In the genomic region with DNA sequence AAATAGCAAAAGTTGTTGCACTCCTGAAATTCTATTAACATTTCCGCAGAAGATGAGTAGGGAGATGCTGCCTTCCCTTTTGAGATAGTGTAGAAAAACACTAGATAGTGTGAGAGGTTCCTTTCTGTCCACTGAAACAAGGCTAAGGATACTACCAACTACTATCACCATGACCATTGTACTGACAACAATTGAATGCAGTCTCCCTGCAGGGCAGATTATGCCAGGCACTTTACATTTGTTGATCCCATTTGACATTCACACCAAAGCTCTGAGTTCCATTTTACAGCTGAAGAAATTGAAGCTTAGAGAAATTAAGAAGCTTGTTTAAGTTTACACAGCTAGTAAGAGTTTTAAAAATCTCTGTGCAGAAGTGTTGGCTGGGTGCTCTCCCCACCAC, we compare ENCODE assay signal across 11 cellular contexts. TPM values are rescaled to one million over a fixed set of nuclear protein-coding genes. Genes with fewer than 3 reads are reported as not detected.
A peak's percentile ranks its signal among the peaks of the same experiment; 100 is the strongest.
DNase-seq lines count a peak whose midpoint lies in the region; ATAC-seq and TF ChIP-seq lines count a peak whose summit lies in the region.
"Had no signal": no experiment of that assay in that cellular context is flagged by ENCODE, and none has a peak within 500 bp of the region (broad histone marks: within the 10 kb centered on the region; RNA-seq: fewer than 3 reads in every experiment).

No MANE protein-coding gene starts in this region.

- H3K27ac Mint-ChIP-seq in GM23338: no peak overlapping the region
- no peak overlapping the region for H3K27ac Mint-ChIP-seq in WTC11
- H3K27ac Mint-ChIP-seq in natural killer cell treated with Interleukin-12 subunit alpha and Interleukin-12 subunit beta and Interleukin-15 and Interleukin-18, amount 100 ng/mL, for 72 hours: peak overlapping the region; percentile 82 to 93

- POLR2A ChIA-PET in WTC11 (lab: Charles Lee): no interaction called here

- TF ChIP-seq CTCF in GM23338 (conservative IDR thresholded peaks at IDR 0.05; ENCODE audit: low read depth in 2 of 2) (no peak), WTC11 (IDR thresholded peaks at IDR 0.05) (no peak), upper lobe of left lung (IDR thresholded peaks at IDR 0.05) (no peak)

- peaks cover 4% of the 10 kb centered on the region; the same call in 1 of the 2 replicates for H3K9me2 ChIP-seq in GM23338 (ENCODE audit: insufficient read depth)

- no peaks in the 10 kb centered on the region for H3K4me1 ChIP-seq in GM23338 (ENCODE audit: insufficient read depth)
- no peaks in the 10 kb centered on the region for H3K4me1 ChIP-seq in iPS-20b (ENCODE audit: insufficient read depth, low read length)
- no peaks in the 10 kb centered on the region for H3K4me1 ChIP-seq in upper lobe of left lung
- H3K4me1 ChIP-seq: BLaER1 treated with 17β-estradiol and CSF1 and Interleukin-3, amounts not matched to agents 10 nM and 100 nM had no signal

- no peak overlapping the region for H3K4me2 ChIP-seq in GM23338
- H3K4me2 ChIP-seq: BLaER1 treated with 17β-estradiol and CSF1 and Interleukin-3, amounts not matched to agents 10 nM and 100 nM had no signal

- no peaks in the 10 kb centered on the region for H3F3A ChIP-seq in GM23338 (replicated peaks; ENCODE audit: low read depth)

- 100% methylated on average over 1 of the region's 1 CpG for whole genome bisulfite sequencing in upper lobe of left lung, 2 donors

- H3K36me3 Mint-ChIP-seq in GM23338 (ENCODE audit: low read depth) (peaks cover 18% of the 10 kb centered on the region), WTC11 (peaks cover 25% of the 10 kb centered on the region)
- H3K36me3 Mint-ChIP-seq in natural killer cell treated with Interleukin-12 subunit alpha and Interleukin-12 subunit beta and Interleukin-15 and Interleukin-18, amount 100 ng/mL, for 72 hours: peaks cover 44% of the 10 kb centered on the region

- CTCF ChIA-PET in WTC11 (lab: Charles Lee): interaction anchor here (0.6 kb wide), 1 partner anchor 129 kb away, joined by 4 read pairs; no protein-coding TSS in a partner anchor

- peak overlapping the region; percentile 28; the same call in 1 of the 2 replicates for H2AFZ ChIP-seq in GM23338

- no peak overlapping the region for H3K4me3 Mint-ChIP-seq in GM23338
- no peak overlapping the region for H3K4me3 Mint-ChIP-seq in WTC11
- peak overlapping the region; percentile 79 for H3K4me3 Mint-ChIP-seq in natural killer cell treated with Interleukin-12 subunit alpha and Interleukin-12 subunit beta and Interleukin-15 and Interleukin-18, amount 100 ng/mL, for 72 hours
- H3K4me3 Mint-ChIP-seq: CD4-positive, CD25-positive, alpha-beta regulatory T cell had no signal

- no peaks in the 10 kb centered on the region for H4K20me1 ChIP-seq in GM23338 (replicated peaks; ENCODE audit: insufficient read depth)
- H4K20me1 ChIP-seq: BLaER1 treated with 17β-estradiol and CSF1 and Interleukin-3, amounts not matched to agents 10 nM and 100 nM had no signal

- H3K9me3 ChIP-seq in iPS-20b (ENCODE audit: insufficient read depth, low read depth, low read length) (peaks cover 2% of the 10 kb centered on the region; the same call in 1 of the 2 replicates), upper lobe of left lung (no peaks in the 10 kb centered on the region)

- peaks cover 8% of the 10 kb centered on the region; the same call in 2 of the 3 replicates for H3K4me1 Mint-ChIP-seq in GM23338
- peaks cover 10% of the 10 kb centered on the region for H3K4me1 Mint-ChIP-seq in WTC11
- peaks cover 68 to 76% of the 10 kb centered on the region in 2 donors for H3K4me1 Mint-ChIP-seq in natural killer cell treated with Interleukin-12 subunit alpha and Interleukin-12 subunit beta and Interleukin-15 and Interleukin-18, amount 100 ng/mL, for 72 hours (ENCODE audit: low read depth in 2 of 2)

- H3K27ac ChIP-seq in GM23338 (ENCODE audit: low read depth): no peak overlapping the region
- no peak overlapping the region for H3K27ac ChIP-seq in iPS-20b (ENCODE audit: low read length)
- no peak overlapping the region for H3K27ac ChIP-seq in upper lobe of left lung
- H3K27ac ChIP-seq: BLaER1 treated with 17β-estradiol and CSF1 and Interleukin-3, amounts not matched to agents 10 nM and 100 nM had no signal

- H3K27me3 Mint-ChIP-seq in GM23338 (ENCODE audit: insufficient read depth, low read depth, poor library complexity) (peaks cover 5% of the 10 kb centered on the region), WTC11 (ENCODE audit: low read depth) (no peaks in the 10 kb centered on the region; the same call in 1 of the 2 replicates)
- H3K27me3 Mint-ChIP-seq in natural killer cell treated with Interleukin-12 subunit alpha and Interleukin-12 subunit beta and Interleukin-15 and Interleukin-18, amount 100 ng/mL, for 72 hours: no peaks in the 10 kb centered on the region

- no peaks in the 10 kb centered on the region for H3K79me2 ChIP-seq in GM23338 (replicated peaks; ENCODE audit: insufficient read depth)

- no peak for TF ChIP-seq EP300 in upper lobe of left lung (IDR thresholded peaks at IDR 0.05)

- H3K36me3 ChIP-seq in GM23338 (ENCODE audit: insufficient read depth) (no peaks in the 10 kb centered on the region), iPS-20b (ENCODE audit: insufficient read depth, low read depth, low read length) (no peaks in the 10 kb centered on the region), H7 (replicated peaks; ENCODE audit: control insufficient read depth, insufficient read depth, low read length) (no peaks in the 10 kb centered on the region), upper lobe of left lung (no peaks in the 10 kb centered on the region)
- H3K36me3 ChIP-seq: BLaER1 treated with 17β-estradiol and CSF1 and Interleukin-3, amounts not matched to agents 10 nM and 100 nM had no signal

- peak; percentile 59 for ATAC-seq in GM23338
- ATAC-seq in WTC11: peak; percentile 60
- ATAC-seq in natural killer cell treated with Interleukin-12 subunit alpha and Interleukin-12 subunit beta and Interleukin-15 and Interleukin-18, amount 100 ng/mL, for 72 hours: no peak
- no peak for ATAC-seq in upper lobe of left lung (ENCODE audit: low FRiP score in 2 of 2)

- no peaks in the 10 kb centered on the region for H3K27me3 ChIP-seq in GM23338 (ENCODE audit: insufficient read depth)
- no peaks in the 10 kb centered on the region for H3K27me3 ChIP-seq in iPS-20b (ENCODE audit: insufficient read depth, low read length)
- no peaks in the 10 kb centered on the region for H3K27me3 ChIP-seq in H7 (ENCODE audit: control insufficient read depth, insufficient read depth, low read length)
- no peaks in the 10 kb centered on the region for H3K27me3 ChIP-seq in upper lobe of left lung
- H3K27me3 ChIP-seq: BLaER1 treated with 17β-estradiol and CSF1 and Interleukin-3, amounts not matched to agents 10 nM and 100 nM had no signal

- peaks cover 35% of the 10 kb centered on the region for H3K9me3 Mint-ChIP-seq in GM23338
- peaks cover 54% of the 10 kb centered on the region for H3K9me3 Mint-ChIP-seq in WTC11
- H3K9me3 Mint-ChIP-seq in natural killer cell treated with Interleukin-12 subunit alpha and Interleukin-12 subunit beta and Interleukin-15 and Interleukin-18, amount 100 ng/mL, for 72 hours: peaks cover 26% of the 10 kb centered on the region

- TF ChIP-seq POLR2A in upper lobe of left lung (IDR thresholded peaks at IDR 0.05): no peak

- H3K4me3 ChIP-seq in GM23338 (no peak overlapping the region), iPS-20b (ENCODE audit: low read length) (0 out of 2 replicates have a peak overlapping the region, but pooled peaks have one; percentile 21), H7 (ENCODE audit: insufficient read depth, low read depth, low read length) (no peak overlapping the region), upper lobe of left lung (no peak overlapping the region)
- H3K4me3 ChIP-seq: BLaER1 treated with 17β-estradiol and CSF1 and Interleukin-3, amounts not matched to agents 10 nM and 100 nM had no signal

- no peak overlapping the region for H3K9ac ChIP-seq in iPS-20b (ENCODE audit: low read depth, low read length)
- H3K9ac ChIP-seq: BLaER1 treated with 17β-estradiol and CSF1 and Interleukin-3, amounts not matched to agents 10 nM and 100 nM had no signal

- DNase-seq in GM23338 (ENCODE audit: low spot score) (no peak), WTC11 (ENCODE audit: low spot score) (no peak), H7 (no peak), upper lobe of left lung (no peak), AG08396 (ENCODE audit: low spot score) (no peak)
- no peak for DNase-seq in natural killer cell treated with Interleukin-12 subunit alpha and Interleukin-12 subunit beta and Interleukin-15 and Interleukin-18, amount 100 ng/mL, for 72 hours (ENCODE audit: low spot score)
- DNase-seq: 8988T; CD4-positive, CD25-positive, alpha-beta regulatory T cell; DMS53 had no signal

TF ChIP-seq in GM23338, 12 proteins besides CTCF, POLR2A, EP300 and RAD21 (continues in another document):
- TF ChIP-seq EZH2 (IDR thresholded peaks at IDR 0.05; ENCODE audit: low read depth, unreplicated experiment) (no peak), NANOG (IDR thresholded peaks at IDR 0.05; ENCODE audit: borderline replicate concordance) (no peak)

RNA-seq across cellular contexts. Expression of a gene that starts 55.0 kb away (rescaled TPM):
- not detected in 2 replicates for total RNA-seq in GM23338 (2014; rRNA removed; shearing (Covaris generic))
- not detected in 2 replicates for polyA plus RNA-seq in GM23338 (2016; fragmentation: Nextera tagmentation; extraction: Ambion mirVana)
- total RNA-seq in WTC11 (2021) (0.14 TPM in 1 of 3 replicates, not detected in the others), upper lobe of left lung (1 to 10 TPM in 4 of 6 donors, under 1 TPM in 2; under 0.01 to 2.0 (median 1.2) TPM)
- total RNA-seq in natural killer cell treated with Interleukin-12 subunit alpha and Interleukin-12 subunit beta and Interleukin-15 and Interleukin-18, amount 100 ng/mL, for 72 hours: 10 to 100 TPM in 1 of 2 donors, 1 to 10 TPM in 1; 3.3 to 15.8 TPM
- not detected in 2 replicates for total RNA-seq in H7 (2014; rRNA removed; shearing (Covaris generic))

Comparison
In these comparisons a context has a peak if more than half of its experiments do, and no peak if none do; other contexts are left out.
1. ATAC-seq: peak in GM23338 (single experiment) and WTC11 (single experiment); none in natural killer cell treated with Interleukin-12 subunit alpha and Interleukin-12 subunit beta and Interleukin-15 and Interleukin-18, amount 100 ng/mL, for 72 hours (0 of 2) and upper lobe of left lung (0 of 2).
2. H3K27ac Mint-ChIP-seq: peak in natural killer cell treated with Interleukin-12 subunit alpha and Interleukin-12 subunit beta and Interleukin-15 and Interleukin-18, amount 100 ng/mL, for 72 hours (2 of 2); none in GM23338 (single experiment) and WTC11 (single experiment).